1 cellular context compared by ENCODE assay signal in genomic region chr4:114263233-114263632, GRCh38.
TF ChIP-seq lines count a peak whose summit lies in the region.

No MANE protein-coding gene starts in this region.

TF ChIP-seq in IMR-90, 13 proteins besides CTCF, POLR2A, EP300 and RAD21:
- no peak for TF ChIP-seq RCOR1 (IDR thresholded peaks at IDR 0.05; ENCODE audit: insufficient replicate concordance, low read length)
- no peak for TF ChIP-seq ELK1 (IDR thresholded peaks at IDR 0.05; ENCODE audit: borderline replicate concordance, low read depth, low read length)
- peak; percentile 94 for TF ChIP-seq BHLHE40 (IDR thresholded peaks at IDR 0.05; ENCODE audit: low read depth, low read length)
- TF ChIP-seq FOS (IDR thresholded peaks at IDR 0.05; ENCODE audit: low read depth, low read length): peak; percentile 57
- no peak for TF ChIP-seq USF2 (IDR thresholded peaks at IDR 0.05; ENCODE audit: low read depth, low read length)
